8 cellular contexts compared by ENCODE assay signal in the genomic region with DNA sequence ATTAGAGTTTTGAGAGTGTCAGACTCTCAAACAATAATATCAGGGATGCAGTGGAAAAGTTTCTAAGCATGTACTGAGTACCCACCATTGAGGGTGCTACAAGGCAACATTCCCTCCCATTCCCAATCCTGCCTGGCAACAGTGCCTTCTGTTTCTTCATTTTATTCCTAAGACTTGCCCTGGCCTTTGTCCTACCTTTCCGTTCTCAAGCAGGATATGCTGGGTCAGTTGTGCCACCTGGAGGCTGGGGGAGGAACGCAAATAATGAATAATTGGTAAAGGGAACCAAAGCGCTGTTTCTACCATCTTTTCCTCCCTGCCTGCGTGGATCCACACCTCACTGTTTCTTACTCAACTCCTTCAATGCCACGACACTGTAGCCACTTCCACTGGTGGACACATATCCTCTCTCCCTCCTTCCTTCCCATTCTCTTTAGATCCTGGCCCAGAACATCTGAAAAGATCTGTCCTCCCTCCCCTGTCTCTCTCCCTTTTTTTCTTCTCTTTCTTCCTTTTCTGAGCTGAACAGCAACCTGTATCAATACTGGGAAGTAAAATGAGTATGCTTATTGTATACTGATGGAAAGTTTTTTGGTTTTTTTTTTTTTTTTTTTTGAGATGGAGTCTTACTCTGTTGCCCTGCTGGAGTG.
DNase-seq lines count a peak whose midpoint lies in the region; ATAC-seq, FAIRE-seq and TF ChIP-seq lines count a peak whose summit lies in the region.

No MANE protein-coding gene starts in this region.

- peak; percentile 96 for ATAC-seq in HCT116
- ATAC-seq in naive thymus-derived CD8-positive, alpha-beta T cell = peak in 1 of 2 donors; percentile 50
- no peak for ATAC-seq in natural killer cell treated with Interleukin-12 subunit alpha and Interleukin-12 subunit beta and Interleukin-15 and Interleukin-18, amount 100 ng/mL, for 72 hours

- RAD21 ChIA-PET in HCT116 (lab: Charles Lee; ENCODE audit: low non-redundant PET in 1 of 2, low total read pairs in 2 of 2, uncharacterized antibody in 2 of 2, unreplicated experiment in 2 of 2) = interaction anchor here in 1 of 2 experiments (0.6 to 3.2 kb wide), 2 partner anchors 93 to 155 kb away, joined by 3 to 13 read pairs; no protein-coding TSS in a partner anchor

- no peak overlapping the region for H3K4ac ChIP-seq in H1 (replicated peaks; ENCODE audit: insufficient read length, low read depth, low read length)

- H2BK120ac ChIP-seq in H1 (replicated peaks; ENCODE audit: low read depth, low read length) = no peak overlapping the region

- H3K79me1 ChIP-seq in H1 (ENCODE audit: low read depth, low read length) = peaks cover 4% of the 10 kb centered on the region

- H4K20me1 ChIP-seq in HCT116 (ENCODE audit: insufficient read depth) (no peaks in the 10 kb centered on the region), H1 (replicated peaks in 1 of 2; ENCODE audit: control insufficient read depth in 1 of 2, insufficient read depth in 2 of 2, low read length in 2 of 2) (peaks cover 0 to 3% of the 10 kb centered on the region in 2 experiments)

- H3K4me1 ChIP-seq in HCT116 (ENCODE audit: control insufficient read depth in 1 of 2, insufficient read depth in 2 of 2, low read length in 2 of 2) (peaks cover 6 to 17% of the 10 kb centered on the region in 2 experiments; a peak in 3 of 4 replicates), H1 (replicated peaks in 1 of 4; ENCODE audit: control insufficient read depth in 3 of 4, insufficient read depth in 4 of 4, low read length in 3 of 4) (peaks cover 0 to 7% (median 4%) of the 10 kb centered on the region in 4 experiments; a peak in 4 of 7 replicates)

- H3K23ac ChIP-seq in H1 (ENCODE audit: insufficient read length) = no peak overlapping the region

- H4K91ac ChIP-seq in H1 (replicated peaks; ENCODE audit: insufficient read length, low read length) = peak overlapping the region; percentile 77

- H3K79me2 ChIP-seq in HCT116 (ENCODE audit: insufficient read depth, low read length) = peaks cover 90% of the 10 kb centered on the region
- H3K79me2 ChIP-seq in H1 (ENCODE audit: control insufficient read depth in 1 of 2, insufficient read depth in 2 of 2, low read length in 2 of 2) = peaks cover 0 to 83% of the 10 kb centered on the region in 2 experiments; a peak in 3 of 4 replicates

- peaks cover 35% of the 10 kb centered on the region for H3K36me3 Mint-ChIP-seq in activated CD4-positive, alpha-beta T cell treated with anti-CD3 and anti-CD28 coated beads, Interleukin-2, amount 10 ng/mL, durations not matched to agents 24 days and 14 days (ENCODE audit: low read depth)
- H3K36me3 Mint-ChIP-seq in naive thymus-derived CD8-positive, alpha-beta T cell = no peaks in the 10 kb centered on the region
- H3K36me3 Mint-ChIP-seq in natural killer cell treated with Interleukin-12 subunit alpha and Interleukin-12 subunit beta and Interleukin-15 and Interleukin-18, amount 100 ng/mL, for 72 hours = no peaks in the 10 kb centered on the region

- peak; percentile 96 for TF ChIP-seq RAD21 in HCT116 (IDR thresholded peaks at IDR 0.05; ENCODE audit: low read depth)
- peak; percentile 94 to 96 for TF ChIP-seq RAD21 in H1 (IDR thresholded peaks at IDR 0.05 in 1 of 2, conservative IDR thresholded peaks at IDR 0.05 in 1 of 2; ENCODE audit: low read depth in 2 of 2, low read length in 2 of 2)

- peak overlapping the region; percentile 8 for H3K4me3 Mint-ChIP-seq in activated CD4-positive, alpha-beta T cell treated with anti-CD3 and anti-CD28 coated beads, Interleukin-2, amount 10 ng/mL, durations not matched to agents 24 days and 14 days
- no peak overlapping the region for H3K4me3 Mint-ChIP-seq in naive thymus-derived CD8-positive, alpha-beta T cell
- H3K4me3 Mint-ChIP-seq in natural killer cell treated with Interleukin-12 subunit alpha and Interleukin-12 subunit beta and Interleukin-15 and Interleukin-18, amount 100 ng/mL, for 72 hours = no peak overlapping the region

- no peaks in the 10 kb centered on the region for H3K23me2 ChIP-seq in H1 (ENCODE audit: low read depth, low read length)

- H3K4me2 ChIP-seq in HCT116 (ENCODE audit: low read length) (peak overlapping the region; percentile 7; the same call in 1 of the 2 replicates), H1 (ENCODE audit: insufficient read depth in 1 of 2, low read depth in 2 of 2, low read length in 2 of 2) (no peak overlapping the region)

- intact Hi-C loops in HCT116 (cut with micrococcal nuclease) = loop anchor here (1.0 to 2.0 kb wide), 4 partner anchors 90 to 484 kb away; no protein-coding TSS in a partner anchor
- intact Hi-C loops in activated CD4-positive, alpha-beta T cell treated with anti-CD3 and anti-CD28 coated beads, Interleukin-2, amount 10 ng/mL, durations not matched to agents 24 days and 14 days (cut with micrococcal nuclease) = loop anchor here (1.0 to 10.0 kb wide), 2 partner anchors 155 to 484 kb away; no protein-coding TSS in a partner anchor

- peaks cover 4% of the 10 kb centered on the region for H3K9me3 Mint-ChIP-seq in activated CD4-positive, alpha-beta T cell treated with anti-CD3 and anti-CD28 coated beads, Interleukin-2, amount 10 ng/mL, durations not matched to agents 24 days and 14 days
- peaks cover 0 to 2% (median 0%) of the 10 kb centered on the region in 9 donors for H3K9me3 Mint-ChIP-seq in naive thymus-derived CD8-positive, alpha-beta T cell
- no peaks in the 10 kb centered on the region for H3K9me3 Mint-ChIP-seq in natural killer cell treated with Interleukin-12 subunit alpha and Interleukin-12 subunit beta and Interleukin-15 and Interleukin-18, amount 100 ng/mL, for 72 hours

- no peaks in the 10 kb centered on the region for H3K9me2 ChIP-seq in HCT116 (ENCODE audit: insufficient read depth)

- WGBS in H1 (ENCODE audit: extremely low coverage in 1 of 2, insufficient coverage in 1 of 2, insufficient read length in 1 of 2, insufficient replicate concordance in 2 of 2, low coverage in 1 of 2, low lambda C conversion rate in 2 of 2, missing lambda C conversion rate in 1 of 2), 2 experiments = 25% methylated on average over 5 of the region's 5 CpGs; no CpG with 5 or more reads in 1 of the 2 experiments

- H2AFZ ChIP-seq in HCT116 (ENCODE audit: low read depth, low read length, poor library complexity, severe bottlenecking) = no peak overlapping the region
- H2AFZ ChIP-seq in H1 (ENCODE audit: low read length) = no peak overlapping the region

- DNase-seq in D721Med (ENCODE audit: insufficient read length, low spot score) (no peak), HCT116 (ENCODE audit: low read depth, low spot score) (peak; percentile 67), NCI-H2227 (lab: John Stamatoyannopoulos, UW; ENCODE audit: unreplicated experiment) (peak; percentile 57), H1 (ENCODE audit: low read depth in 1 of 2, low spot score in 2 of 2) (peak; percentile 66 to 69), AML-193 (lab: John Stamatoyannopoulos, UW) (no peak)
- DNase-seq in activated CD4-positive, alpha-beta T cell treated with anti-CD3 and anti-CD28 coated beads, Interleukin-2, amount 10 ng/mL, durations not matched to agents 24 days and 14 days = peak; percentile 87
- peak in 6 of 10 donors; percentile 1 to 69 (median 20) for DNase-seq in naive thymus-derived CD8-positive, alpha-beta T cell
- no peak for DNase-seq in natural killer cell treated with Interleukin-12 subunit alpha and Interleukin-12 subunit beta and Interleukin-15 and Interleukin-18, amount 100 ng/mL, for 72 hours (ENCODE audit: low spot score)

- H3K9ac ChIP-seq in HCT116 (ENCODE audit: low read length) (no peak overlapping the region), H1 (replicated peaks in 1 of 4; ENCODE audit: extremely low read depth in 1 of 4, low read depth in 3 of 4, low read length in 3 of 4) (no peak overlapping the region)

- H2BK20ac ChIP-seq in H1 (ENCODE audit: low read length) = no peak overlapping the region

- POLR2A ChIA-PET in HCT116 (lab: Charles Lee) (interaction anchor here (1.4 kb wide), 1 partner anchor 154 kb away, joined by 4 read pairs; no protein-coding TSS in a partner anchor), H1 (lab: Charles Lee; ENCODE audit: partially characterized antibody) (no interaction called here)
- POLR2A ChIA-PET in naive thymus-derived CD8-positive, alpha-beta T cell (lab: Charles Lee) = interaction anchor here (0.6 kb wide), 1 partner anchor 21 kb away, joined by 4 read pairs; no protein-coding TSS in a partner anchor

- H3K4me1 Mint-ChIP-seq in activated CD4-positive, alpha-beta T cell treated with anti-CD3 and anti-CD28 coated beads, Interleukin-2, amount 10 ng/mL, durations not matched to agents 24 days and 14 days = peaks cover 37% of the 10 kb centered on the region
- H3K4me1 Mint-ChIP-seq in naive thymus-derived CD8-positive, alpha-beta T cell = peaks cover 0 to 21% (median 0%) of the 10 kb centered on the region in 4 donors
- peaks cover 0 to 7% of the 10 kb centered on the region in 2 donors for H3K4me1 Mint-ChIP-seq in natural killer cell treated with Interleukin-12 subunit alpha and Interleukin-12 subunit beta and Interleukin-15 and Interleukin-18, amount 100 ng/mL, for 72 hours (ENCODE audit: low read depth in 2 of 2)

- H3K4me3 ChIP-seq in HCT116 (replicated peaks in 1 of 2; ENCODE audit: low read depth in 1 of 2, low read length in 2 of 2) = no peak overlapping the region
- no peak overlapping the region for H3K4me3 ChIP-seq in H1 (ENCODE audit: extremely low read depth in 1 of 4, insufficient read depth in 2 of 4, low read depth in 3 of 4, low read length in 4 of 4)

- H3K18ac ChIP-seq in H1 (ENCODE audit: extremely low read depth, low read length) = no peak overlapping the region

- H2BK15ac ChIP-seq in H1 (ENCODE audit: low read length) = 0 out of 2 replicates have a peak overlapping the region, but pooled peaks have one; percentile 61

- TF ChIP-seq POLR2A in HCT116 (IDR thresholded peaks at IDR 0.05; ENCODE audit: borderline replicate concordance, extremely low read depth, insufficient read depth, insufficient read length) (no peak), H1 (IDR thresholded peaks at IDR 0.05; ENCODE audit: control extremely low read depth in 1 of 2, low read depth in 2 of 2, low read length in 2 of 2) (no peak)

- H3K14ac ChIP-seq in H1 (ENCODE audit: insufficient read length) = no peak overlapping the region

- H4K8ac ChIP-seq in H1 (ENCODE audit: extremely low read depth, insufficient read depth, low read length) = no peak overlapping the region

- H3K27me3 ChIP-seq in HCT116 (ENCODE audit: insufficient read depth, low read length) (no peaks in the 10 kb centered on the region), H1 (replicated peaks in 1 of 4; ENCODE audit: control insufficient read depth in 3 of 4, extremely low read depth in 1 of 4, insufficient read depth in 3 of 4, low read length in 3 of 4) (no peaks in the 10 kb centered on the region)

- H3K36me3 ChIP-seq in HCT116 (ENCODE audit: control insufficient read depth in 1 of 2, insufficient read depth in 2 of 2, low read length in 2 of 2) (no peaks in the 10 kb centered on the region; a peak in 1 of 4 replicates), H1 (ENCODE audit: control insufficient read depth in 2 of 4, insufficient read depth in 4 of 4, low read length in 3 of 4) (no peaks in the 10 kb centered on the region)

- H2BK5ac ChIP-seq in H1 (ENCODE audit: low read depth, low read length) = no peak overlapping the region

- H3K56ac ChIP-seq in H1 (replicated peaks; ENCODE audit: insufficient read length, low read depth, low read length) = no peak overlapping the region

- H3K27ac ChIP-seq in HCT116 (ENCODE audit: low read depth, low read length) (no peak overlapping the region), H1 (ENCODE audit: low read depth, low read length) (no peak overlapping the region)

- H3K27me3 Mint-ChIP-seq in activated CD4-positive, alpha-beta T cell treated with anti-CD3 and anti-CD28 coated beads, Interleukin-2, amount 10 ng/mL, durations not matched to agents 24 days and 14 days = no peaks in the 10 kb centered on the region
- peaks cover 1 to 8% (median 7%) of the 10 kb centered on the region in 5 donors for H3K27me3 Mint-ChIP-seq in naive thymus-derived CD8-positive, alpha-beta T cell
- H3K27me3 Mint-ChIP-seq in natural killer cell treated with Interleukin-12 subunit alpha and Interleukin-12 subunit beta and Interleukin-15 and Interleukin-18, amount 100 ng/mL, for 72 hours = peaks cover 0 to 7% of the 10 kb centered on the region in 2 donors

- CTCF ChIA-PET in HCT116 (lab: Charles Lee) (interaction anchor here (0.7 to 4.8 kb wide), 4 partner anchors 113 to 484 kb away, joined by 3 to 33 read pairs (median 6); no protein-coding TSS in a partner anchor), H1 (lab: Charles Lee; ENCODE audit: partially characterized antibody) (interaction anchor here (0.6 to 9.7 kb wide), 40 partner anchors 9 to 208 kb away, joined by 3 to 127 read pairs (median 4); no protein-coding TSS in a partner anchor)

- peak overlapping the region; percentile 71 for H3K27ac Mint-ChIP-seq in activated CD4-positive, alpha-beta T cell treated with anti-CD3 and anti-CD28 coated beads, Interleukin-2, amount 10 ng/mL, durations not matched to agents 24 days and 14 days
- H3K27ac Mint-ChIP-seq in naive thymus-derived CD8-positive, alpha-beta T cell = no peak overlapping the region
- H3K27ac Mint-ChIP-seq in natural killer cell treated with Interleukin-12 subunit alpha and Interleukin-12 subunit beta and Interleukin-15 and Interleukin-18, amount 100 ng/mL, for 72 hours = no peak overlapping the region

- TF ChIP-seq CTCF in D721Med (IDR thresholded peaks at IDR 0.05; ENCODE audit: insufficient read depth, missing control alignments) = peak; percentile 53
- peak; percentile 76 to 88 (median 77) for TF ChIP-seq CTCF in HCT116 (IDR thresholded peaks at IDR 0.05 in 2 of 3, conservative IDR thresholded peaks at IDR 0.05 in 1 of 3; ENCODE audit: borderline replicate concordance in 1 of 3, insufficient read depth in 1 of 3, low read depth in 2 of 3, low read length in 2 of 3)
- TF ChIP-seq CTCF in H1 (IDR thresholded peaks at IDR 0.05; ENCODE audit: control extremely low read depth in 1 of 3, insufficient read depth in 1 of 3, low read depth in 1 of 3, low read length in 3 of 3) = peak; percentile 61 to 87 (median 81)

- no peak overlapping the region; the same call in 1 of the 2 replicates for H2BK12ac ChIP-seq in H1 (ENCODE audit: low read depth, low read length)

- no peak overlapping the region for H4K5ac ChIP-seq in H1 (ENCODE audit: insufficient read length, low read depth, low read length)

- H2AK5ac ChIP-seq in H1 (ENCODE audit: low read depth, low read length) = no peak overlapping the region; the same call in 1 of the 2 replicates

- BruUV-seq in HCT116 (replicated peaks; lab: Mats Ljungman, UMichigan) = no TSS peak

- FAIRE-seq in D721Med (lab: Jason Lieb, UNC) (no peak), H1 (lab: Jason Lieb, UNC) (peak; percentile 94)

- no peaks in the 10 kb centered on the region for H3K9me3 ChIP-seq in HCT116 (ENCODE audit: control insufficient read depth in 1 of 2, insufficient read depth in 1 of 2, low read depth in 1 of 2, low read length in 2 of 2)
- no peaks in the 10 kb centered on the region for H3K9me3 ChIP-seq in H1 (ENCODE audit: insufficient read depth in 2 of 2, low read depth in 1 of 2, low read length in 1 of 2)

- TF ChIP-seq EP300 in H1 (IDR thresholded peaks at IDR 0.05; ENCODE audit: borderline replicate concordance in 1 of 2, low read depth in 2 of 2, low read length in 2 of 2) = no peak

Comparison
In these comparisons a context has a peak if more than half of its experiments do, and no peak if none do; other contexts are left out.
1. DNase-seq: peak in HCT116 (single experiment), NCI-H2227 (single experiment), activated CD4-positive, alpha-beta T cell treated with anti-CD3 and anti-CD28 coated beads, Interleukin-2, amount 10 ng/mL, durations not matched to agents 24 days and 14 days (single experiment), H1 (2 of 2) and naive thymus-derived CD8-positive, alpha-beta T cell (6 of 10); none in D721Med (single experiment), AML-193 (0 of 2) and natural killer cell treated with Interleukin-12 subunit alpha and Interleukin-12 subunit beta and Interleukin-15 and Interleukin-18, amount 100 ng/mL, for 72 hours (single experiment).
2. Peak in every context shown above with its lines, with median percentiles within 50 percentile points of each other: CTCF ChIP-seq.